In the genomic region with DNA sequence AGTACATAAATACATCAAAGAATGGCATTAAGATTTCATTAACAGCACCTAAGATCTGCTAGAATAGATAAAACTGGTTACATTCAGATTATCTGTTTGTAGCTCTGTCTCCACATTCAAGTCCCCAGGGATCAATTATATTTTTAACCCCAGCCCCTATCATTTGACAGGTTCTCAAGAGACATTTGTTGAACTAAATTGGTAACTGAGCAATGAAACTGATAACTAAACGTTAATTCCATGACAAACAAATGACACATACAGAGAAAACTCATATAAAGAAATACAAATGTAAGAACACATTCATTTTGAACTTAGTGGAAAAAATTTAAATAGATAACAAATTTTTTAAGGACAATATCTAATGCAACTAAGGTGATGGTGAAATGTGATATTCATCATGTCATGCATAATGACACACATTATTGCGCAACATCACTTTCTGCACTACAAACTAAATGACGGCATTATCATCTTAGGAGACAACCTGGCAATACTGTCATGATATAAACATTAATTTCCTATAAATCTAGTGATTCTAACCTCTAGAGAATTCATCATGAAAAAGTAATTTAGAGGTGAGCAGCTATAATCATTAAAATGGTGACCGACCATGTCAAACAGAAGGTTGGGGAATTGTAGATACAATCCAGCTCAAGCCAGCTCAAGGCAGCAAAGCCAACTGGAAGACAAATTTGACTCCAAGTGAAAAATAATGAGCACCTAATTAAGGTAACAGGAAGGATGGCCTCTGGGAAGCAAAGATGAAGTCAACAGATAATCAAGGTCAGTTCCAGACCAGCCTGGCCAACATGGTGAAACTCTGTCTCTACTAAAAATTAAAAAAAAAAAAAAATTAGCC, we compare ENCODE assay signal across 1 cellular context.
TF ChIP-seq lines count a peak whose summit lies in the region.

No MANE protein-coding gene starts in this region.

TF ChIP-seq in HEK293, 187 proteins besides CTCF, POLR2A, EP300 and RAD21 (continued from another document):
- TF ChIP-seq, protein P1, sequence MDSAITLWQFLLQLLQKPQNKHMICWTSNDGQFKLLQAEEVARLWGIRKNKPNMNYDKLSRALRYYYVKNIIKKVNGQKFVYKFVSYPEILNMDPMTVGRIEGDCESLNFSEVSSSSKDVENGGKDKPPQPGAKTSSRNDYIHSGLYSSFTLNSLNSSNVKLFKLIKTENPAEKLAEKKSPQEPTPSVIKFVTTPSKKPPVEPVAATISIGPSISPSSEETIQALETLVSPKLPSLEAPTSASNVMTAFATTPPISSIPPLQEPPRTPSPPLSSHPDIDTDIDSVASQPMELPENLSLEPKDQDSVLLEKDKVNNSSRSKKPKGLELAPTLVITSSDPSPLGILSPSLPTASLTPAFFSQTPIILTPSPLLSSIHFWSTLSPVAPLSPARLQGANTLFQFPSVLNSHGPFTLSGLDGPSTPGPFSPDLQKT (IDR thresholded peaks at IDR 0.05; ENCODE audit: borderline replicate concordance, low read depth, low read length) = no peak
- TF ChIP-seq ZNF776 (tag by site-specific recombination; IDR thresholded peaks at IDR 0.05; ENCODE audit: borderline replicate concordance) = no peak
- TF ChIP-seq, protein P2, sequence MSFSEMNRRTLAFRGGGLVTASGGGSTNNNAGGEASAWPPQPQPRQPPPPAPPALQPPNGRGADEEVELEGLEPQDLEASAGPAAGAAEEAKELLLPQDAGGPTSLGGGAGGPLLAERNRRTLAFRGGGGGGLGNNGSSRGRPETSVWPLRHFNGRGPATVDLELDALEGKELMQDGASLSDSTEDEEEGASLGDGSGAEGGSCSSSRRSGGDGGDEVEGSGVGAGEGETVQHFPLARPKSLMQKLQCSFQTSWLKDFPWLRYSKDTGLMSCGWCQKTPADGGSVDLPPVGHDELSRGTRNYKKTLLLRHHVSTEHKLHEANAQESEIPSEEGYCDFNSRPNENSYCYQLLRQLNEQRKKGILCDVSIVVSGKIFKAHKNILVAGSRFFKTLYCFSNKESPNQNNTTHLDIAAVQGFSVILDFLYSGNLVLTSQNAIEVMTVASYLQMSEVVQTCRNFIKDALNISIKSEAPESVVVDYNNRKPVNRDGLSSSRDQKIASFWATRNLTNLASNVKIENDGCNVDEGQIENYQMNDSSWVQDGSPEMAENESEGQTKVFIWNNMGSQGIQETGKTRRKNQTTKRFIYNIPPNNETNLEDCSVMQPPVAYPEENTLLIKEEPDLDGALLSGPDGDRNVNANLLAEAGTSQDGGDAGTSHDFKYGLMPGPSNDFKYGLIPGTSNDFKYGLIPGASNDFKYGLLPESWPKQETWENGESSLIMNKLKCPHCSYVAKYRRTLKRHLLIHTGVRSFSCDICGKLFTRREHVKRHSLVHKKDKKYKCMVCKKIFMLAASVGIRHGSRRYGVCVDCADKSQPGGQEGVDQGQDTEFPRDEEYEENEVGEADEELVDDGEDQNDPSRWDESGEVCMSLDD (tag by site-specific recombination; IDR thresholded peaks at IDR 0.05) = no peak
- no peak for TF ChIP-seq RBAK (tag by site-specific recombination; IDR thresholded peaks at IDR 0.05)
- TF ChIP-seq, protein P3, sequence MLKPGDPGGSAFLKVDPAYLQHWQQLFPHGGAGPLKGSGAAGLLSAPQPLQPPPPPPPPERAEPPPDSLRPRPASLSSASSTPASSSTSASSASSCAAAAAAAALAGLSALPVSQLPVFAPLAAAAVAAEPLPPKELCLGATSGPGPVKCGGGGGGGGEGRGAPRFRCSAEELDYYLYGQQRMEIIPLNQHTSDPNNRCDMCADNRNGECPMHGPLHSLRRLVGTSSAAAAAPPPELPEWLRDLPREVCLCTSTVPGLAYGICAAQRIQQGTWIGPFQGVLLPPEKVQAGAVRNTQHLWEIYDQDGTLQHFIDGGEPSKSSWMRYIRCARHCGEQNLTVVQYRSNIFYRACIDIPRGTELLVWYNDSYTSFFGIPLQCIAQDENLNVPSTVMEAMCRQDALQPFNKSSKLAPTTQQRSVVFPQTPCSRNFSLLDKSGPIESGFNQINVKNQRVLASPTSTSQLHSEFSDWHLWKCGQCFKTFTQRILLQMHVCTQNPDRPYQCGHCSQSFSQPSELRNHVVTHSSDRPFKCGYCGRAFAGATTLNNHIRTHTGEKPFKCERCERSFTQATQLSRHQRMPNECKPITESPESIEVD (tag by site-specific recombination; IDR thresholded peaks at IDR 0.05) = no peak
- TF ChIP-seq, protein P4, sequence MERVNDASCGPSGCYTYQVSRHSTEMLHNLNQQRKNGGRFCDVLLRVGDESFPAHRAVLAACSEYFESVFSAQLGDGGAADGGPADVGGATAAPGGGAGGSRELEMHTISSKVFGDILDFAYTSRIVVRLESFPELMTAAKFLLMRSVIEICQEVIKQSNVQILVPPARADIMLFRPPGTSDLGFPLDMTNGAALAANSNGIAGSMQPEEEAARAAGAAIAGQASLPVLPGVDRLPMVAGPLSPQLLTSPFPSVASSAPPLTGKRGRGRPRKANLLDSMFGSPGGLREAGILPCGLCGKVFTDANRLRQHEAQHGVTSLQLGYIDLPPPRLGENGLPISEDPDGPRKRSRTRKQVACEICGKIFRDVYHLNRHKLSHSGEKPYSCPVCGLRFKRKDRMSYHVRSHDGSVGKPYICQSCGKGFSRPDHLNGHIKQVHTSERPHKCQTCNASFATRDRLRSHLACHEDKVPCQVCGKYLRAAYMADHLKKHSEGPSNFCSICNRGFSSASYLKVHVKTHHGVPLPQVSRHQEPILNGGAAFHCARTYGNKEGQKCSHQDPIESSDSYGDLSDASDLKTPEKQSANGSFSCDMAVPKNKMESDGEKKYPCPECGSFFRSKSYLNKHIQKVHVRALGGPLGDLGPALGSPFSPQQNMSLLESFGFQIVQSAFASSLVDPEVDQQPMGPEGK (tag by site-specific recombination; IDR thresholded peaks at IDR 0.05) = no peak
- TF ChIP-seq ZNF660 (tag by site-specific recombination; IDR thresholded peaks at IDR 0.05) = no peak
- TF ChIP-seq KLF8 (tag by site-specific recombination; IDR thresholded peaks at IDR 0.05) = 0 out of 2 replicates have a peak, but pooled peaks have one; percentile 20
- no peak for TF ChIP-seq ZFP37 (tag by site-specific recombination; IDR thresholded peaks at IDR 0.05)
- TF ChIP-seq ZNF24 (tag by site-specific recombination; IDR thresholded peaks at IDR 0.05) = no peak
- no peak for TF ChIP-seq ZNF843 (tag by site-specific recombination; IDR thresholded peaks at IDR 0.05)
- TF ChIP-seq ZNF239 (tag by site-specific recombination; IDR thresholded peaks at IDR 0.05) = no peak
- no peak for TF ChIP-seq BCL11A (tag by site-specific recombination; IDR thresholded peaks at IDR 0.05; ENCODE audit: low read depth)
- TF ChIP-seq ZSCAN30 (tag by site-specific recombination; IDR thresholded peaks at IDR 0.05) = no peak
- no peak for TF ChIP-seq ZNF274 (IDR thresholded peaks at IDR 0.05; ENCODE audit: low read length)
- TF ChIP-seq ZNF274 (tag by site-specific recombination; IDR thresholded peaks at IDR 0.05; ENCODE audit: borderline replicate concordance) = no peak
- TF ChIP-seq, protein P5, sequence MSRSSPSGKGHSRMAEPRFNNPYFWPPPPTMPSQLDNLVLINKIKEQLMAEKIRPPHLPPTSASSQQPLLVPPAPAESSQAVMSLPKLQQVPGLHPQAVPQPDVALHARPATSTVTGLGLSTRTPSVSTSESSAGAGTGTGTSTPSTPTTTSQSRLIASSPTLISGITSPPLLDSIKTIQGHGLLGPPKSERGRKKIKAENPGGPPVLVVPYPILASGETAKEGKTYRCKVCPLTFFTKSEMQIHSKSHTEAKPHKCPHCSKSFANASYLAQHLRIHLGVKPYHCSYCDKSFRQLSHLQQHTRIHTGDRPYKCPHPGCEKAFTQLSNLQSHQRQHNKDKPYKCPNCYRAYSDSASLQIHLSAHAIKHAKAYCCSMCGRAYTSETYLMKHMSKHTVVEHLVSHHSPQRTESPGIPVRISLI (tag by site-specific recombination; IDR thresholded peaks at IDR 0.05) = no peak
- TF ChIP-seq ZNF10 (tag by site-specific recombination; IDR thresholded peaks at IDR 0.05) = peak; percentile 57; the same call in 1 of the 2 replicates
- TF ChIP-seq ZNF138 (tag by site-specific recombination; IDR thresholded peaks at IDR 0.05; ENCODE audit: borderline replicate concordance) = no peak
- TF ChIP-seq ZNF621 (tag by site-specific recombination; IDR thresholded peaks at IDR 0.05) = no peak
- TF ChIP-seq ZNF561 (tag by site-specific recombination; IDR thresholded peaks at IDR 0.05; ENCODE audit: borderline replicate concordance) = no peak
- no peak for TF ChIP-seq ZNF174 (tag by site-specific recombination; IDR thresholded peaks at IDR 0.05)
